1 cellular context compared by ENCODE assay signal in genomic region chr2:101357386-101357785, GRCh38.
TF ChIP-seq lines count a peak whose summit lies in the region.

No MANE protein-coding gene starts in this region.

TF ChIP-seq in HepG2, 621 proteins besides CTCF, POLR2A, EP300 and RAD21 (continued from another document):
- TF ChIP-seq, protein P1, sequence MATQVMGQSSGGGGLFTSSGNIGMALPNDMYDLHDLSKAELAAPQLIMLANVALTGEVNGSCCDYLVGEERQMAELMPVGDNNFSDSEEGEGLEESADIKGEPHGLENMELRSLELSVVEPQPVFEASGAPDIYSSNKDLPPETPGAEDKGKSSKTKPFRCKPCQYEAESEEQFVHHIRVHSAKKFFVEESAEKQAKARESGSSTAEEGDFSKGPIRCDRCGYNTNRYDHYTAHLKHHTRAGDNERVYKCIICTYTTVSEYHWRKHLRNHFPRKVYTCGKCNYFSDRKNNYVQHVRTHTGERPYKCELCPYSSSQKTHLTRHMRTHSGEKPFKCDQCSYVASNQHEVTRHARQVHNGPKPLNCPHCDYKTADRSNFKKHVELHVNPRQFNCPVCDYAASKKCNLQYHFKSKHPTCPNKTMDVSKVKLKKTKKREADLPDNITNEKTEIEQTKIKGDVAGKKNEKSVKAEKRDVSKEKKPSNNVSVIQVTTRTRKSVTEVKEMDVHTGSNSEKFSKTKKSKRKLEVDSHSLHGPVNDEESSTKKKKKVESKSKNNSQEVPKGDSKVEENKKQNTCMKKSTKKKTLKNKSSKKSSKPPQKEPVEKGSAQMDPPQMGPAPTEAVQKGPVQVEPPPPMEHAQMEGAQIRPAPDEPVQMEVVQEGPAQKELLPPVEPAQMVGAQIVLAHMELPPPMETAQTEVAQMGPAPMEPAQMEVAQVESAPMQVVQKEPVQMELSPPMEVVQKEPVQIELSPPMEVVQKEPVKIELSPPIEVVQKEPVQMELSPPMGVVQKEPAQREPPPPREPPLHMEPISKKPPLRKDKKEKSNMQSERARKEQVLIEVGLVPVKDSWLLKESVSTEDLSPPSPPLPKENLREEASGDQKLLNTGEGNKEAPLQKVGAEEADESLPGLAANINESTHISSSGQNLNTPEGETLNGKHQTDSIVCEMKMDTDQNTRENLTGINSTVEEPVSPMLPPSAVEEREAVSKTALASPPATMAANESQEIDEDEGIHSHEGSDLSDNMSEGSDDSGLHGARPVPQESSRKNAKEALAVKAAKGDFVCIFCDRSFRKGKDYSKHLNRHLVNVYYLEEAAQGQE (IDR thresholded peaks at IDR 0.05; ENCODE audit: borderline replicate concordance in 1 of 2, low read depth in 1 of 2, low read length in 2 of 2), result no peak
- TF ChIP-seq MED8 (CRISPR knock-in tag; IDR thresholded peaks at IDR 0.05; ENCODE audit: insufficient replicate concordance) (no peak), SMARCE1 (IDR thresholded peaks at IDR 0.05; ENCODE audit: borderline replicate concordance) (no peak), MAX (IDR thresholded peaks at IDR 0.05) (no peak), HBP1 (CRISPR knock-in tag; IDR thresholded peaks at IDR 0.05; ENCODE audit: low read depth) (no peak), HDAC2 (CRISPR knock-in tag; IDR thresholded peaks at IDR 0.05) (no peak), ZNF10 (CRISPR knock-in tag; IDR thresholded peaks at IDR 0.05; ENCODE audit: borderline replicate concordance, low read depth) (no peak), RBAK (CRISPR knock-in tag; IDR thresholded peaks at IDR 0.05) (no peak), ATF2 (CRISPR knock-in tag; IDR thresholded peaks at IDR 0.05) (no peak), ARID2 (CRISPR knock-in tag; IDR thresholded peaks at IDR 0.05; ENCODE audit: borderline replicate concordance) (no peak), MTF1 (CRISPR knock-in tag; IDR thresholded peaks at IDR 0.05) (no peak), MLLT10 (CRISPR knock-in tag; IDR thresholded peaks at IDR 0.05) (no peak), TSC22D2 (CRISPR knock-in tag; IDR thresholded peaks at IDR 0.05; ENCODE audit: borderline replicate concordance) (no peak), ZC3H4 (CRISPR knock-in tag; IDR thresholded peaks at IDR 0.05; ENCODE audit: borderline replicate concordance) (no peak)
- TF ChIP-seq, protein P2, sequence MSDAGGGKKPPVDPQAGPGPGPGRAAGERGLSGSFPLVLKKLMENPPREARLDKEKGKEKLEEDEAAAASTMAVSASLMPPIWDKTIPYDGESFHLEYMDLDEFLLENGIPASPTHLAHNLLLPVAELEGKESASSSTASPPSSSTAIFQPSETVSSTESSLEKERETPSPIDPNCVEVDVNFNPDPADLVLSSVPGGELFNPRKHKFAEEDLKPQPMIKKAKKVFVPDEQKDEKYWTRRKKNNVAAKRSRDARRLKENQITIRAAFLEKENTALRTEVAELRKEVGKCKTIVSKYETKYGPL (CRISPR knock-in tag; IDR thresholded peaks at IDR 0.05), result no peak
- TF ChIP-seq, protein P3, sequence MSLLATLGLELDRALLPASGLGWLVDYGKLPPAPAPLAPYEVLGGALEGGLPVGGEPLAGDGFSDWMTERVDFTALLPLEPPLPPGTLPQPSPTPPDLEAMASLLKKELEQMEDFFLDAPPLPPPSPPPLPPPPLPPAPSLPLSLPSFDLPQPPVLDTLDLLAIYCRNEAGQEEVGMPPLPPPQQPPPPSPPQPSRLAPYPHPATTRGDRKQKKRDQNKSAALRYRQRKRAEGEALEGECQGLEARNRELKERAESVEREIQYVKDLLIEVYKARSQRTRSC (CRISPR knock-in tag; IDR thresholded peaks at IDR 0.05; ENCODE audit: low read depth), result no peak
- TF ChIP-seq, protein P4, sequence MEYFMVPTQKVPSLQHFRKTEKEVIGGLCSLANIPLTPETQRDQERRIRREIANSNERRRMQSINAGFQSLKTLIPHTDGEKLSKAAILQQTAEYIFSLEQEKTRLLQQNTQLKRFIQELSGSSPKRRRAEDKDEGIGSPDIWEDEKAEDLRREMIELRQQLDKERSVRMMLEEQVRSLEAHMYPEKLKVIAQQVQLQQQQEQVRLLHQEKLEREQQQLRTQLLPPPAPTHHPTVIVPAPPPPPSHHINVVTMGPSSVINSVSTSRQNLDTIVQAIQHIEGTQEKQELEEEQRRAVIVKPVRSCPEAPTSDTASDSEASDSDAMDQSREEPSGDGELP (IDR thresholded peaks at IDR 0.05; ENCODE audit: borderline replicate concordance, low read depth), result no peak
- TF ChIP-seq, protein P5, sequence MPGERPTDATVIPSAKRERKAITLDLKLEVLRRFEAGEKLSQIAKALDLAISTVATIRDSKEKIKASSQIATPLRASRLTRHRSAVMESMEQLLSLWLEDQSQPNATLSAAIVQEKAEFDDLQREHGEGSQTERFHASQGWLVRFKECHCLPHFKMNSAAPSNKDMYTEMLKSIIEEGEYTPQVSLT (CRISPR knock-in tag; IDR thresholded peaks at IDR 0.05; ENCODE audit: borderline replicate concordance, low read depth), result no peak
- TF ChIP-seq, protein P6, sequence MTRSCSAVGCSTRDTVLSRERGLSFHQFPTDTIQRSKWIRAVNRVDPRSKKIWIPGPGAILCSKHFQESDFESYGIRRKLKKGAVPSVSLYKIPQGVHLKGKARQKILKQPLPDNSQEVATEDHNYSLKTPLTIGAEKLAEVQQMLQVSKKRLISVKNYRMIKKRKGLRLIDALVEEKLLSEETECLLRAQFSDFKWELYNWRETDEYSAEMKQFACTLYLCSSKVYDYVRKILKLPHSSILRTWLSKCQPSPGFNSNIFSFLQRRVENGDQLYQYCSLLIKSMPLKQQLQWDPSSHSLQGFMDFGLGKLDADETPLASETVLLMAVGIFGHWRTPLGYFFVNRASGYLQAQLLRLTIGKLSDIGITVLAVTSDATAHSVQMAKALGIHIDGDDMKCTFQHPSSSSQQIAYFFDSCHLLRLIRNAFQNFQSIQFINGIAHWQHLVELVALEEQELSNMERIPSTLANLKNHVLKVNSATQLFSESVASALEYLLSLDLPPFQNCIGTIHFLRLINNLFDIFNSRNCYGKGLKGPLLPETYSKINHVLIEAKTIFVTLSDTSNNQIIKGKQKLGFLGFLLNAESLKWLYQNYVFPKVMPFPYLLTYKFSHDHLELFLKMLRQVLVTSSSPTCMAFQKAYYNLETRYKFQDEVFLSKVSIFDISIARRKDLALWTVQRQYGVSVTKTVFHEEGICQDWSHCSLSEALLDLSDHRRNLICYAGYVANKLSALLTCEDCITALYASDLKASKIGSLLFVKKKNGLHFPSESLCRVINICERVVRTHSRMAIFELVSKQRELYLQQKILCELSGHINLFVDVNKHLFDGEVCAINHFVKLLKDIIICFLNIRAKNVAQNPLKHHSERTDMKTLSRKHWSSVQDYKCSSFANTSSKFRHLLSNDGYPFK (CRISPR knock-in tag; IDR thresholded peaks at IDR 0.05; ENCODE audit: borderline replicate concordance), result no peak
